13 cellular contexts compared by ENCODE assay signal in the genomic region with DNA sequence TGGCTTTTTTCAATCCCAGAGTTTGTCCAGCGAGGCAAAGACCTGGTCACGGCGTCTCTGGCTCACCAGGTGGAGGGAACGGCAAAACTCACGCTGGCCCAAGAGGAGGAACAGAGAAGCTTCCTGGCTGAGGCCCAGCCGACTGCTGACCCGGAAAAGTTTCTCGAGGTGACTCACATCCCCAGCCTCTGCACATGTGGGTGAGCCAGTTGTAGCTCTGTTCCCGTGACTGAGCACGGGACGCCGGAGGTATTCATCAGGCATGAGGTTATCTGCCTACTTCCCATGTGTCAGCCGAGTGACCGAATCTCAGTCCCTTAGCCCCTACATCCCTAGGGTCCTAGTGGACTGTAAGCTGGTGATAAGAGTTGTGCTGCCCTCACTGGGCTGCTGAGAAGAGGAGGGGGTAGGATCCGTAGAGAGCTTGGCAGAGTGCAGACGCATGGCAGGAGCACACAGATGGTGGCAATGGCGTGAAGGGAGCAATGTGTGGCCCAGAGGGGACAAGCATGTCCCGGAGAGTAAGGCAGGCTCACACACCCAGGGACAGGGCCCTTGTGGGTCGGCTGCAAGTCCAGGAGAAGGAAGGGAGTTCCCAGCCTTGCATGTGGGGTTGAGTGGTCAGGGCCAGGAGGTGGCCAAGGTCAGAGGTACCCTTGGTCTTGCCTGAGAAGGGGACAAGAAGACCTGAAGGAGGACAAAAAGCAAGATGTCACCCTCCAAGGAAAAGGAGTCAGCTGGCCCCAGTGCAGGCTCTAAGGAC. TPM values are rescaled to one million over a fixed set of nuclear protein-coding genes. Genes with fewer than 3 reads are reported as not detected.
DNase-seq lines count a peak whose midpoint lies in the region; ATAC-seq and TF ChIP-seq lines count a peak whose summit lies in the region.
"Had no signal": no experiment of that assay in that cellular context is flagged by ENCODE, and none has a peak within 500 bp of the region (broad histone marks: within the 10 kb centered on the region; RNA-seq: fewer than 3 reads in every experiment).

No MANE protein-coding gene starts in this region.

- H3K9me3 ChIP-seq in MG63 (no peaks in the 10 kb centered on the region), mesenchymal stem cell (ENCODE audit: control insufficient read depth, low read length) (peaks cover 6% of the 10 kb centered on the region), left lung (no peaks in the 10 kb centered on the region)
- H3K9me3 ChIP-seq: pancreas had no signal

- TF ChIP-seq CTCF in coronary artery (IDR thresholded peaks at IDR 0.05) (no peak), left lung (IDR thresholded peaks at IDR 0.05) (no peak)

- no peak overlapping the region for H3K23ac ChIP-seq in mesenchymal stem cell (ENCODE audit: low read length in 2 of 2)

- peak overlapping the region; percentile 89 for H4K91ac ChIP-seq in mesenchymal stem cell (ENCODE audit: low read length)

- H3K18ac ChIP-seq in mesenchymal stem cell (ENCODE audit: low read depth in 1 of 2, low read length in 2 of 2), result peak overlapping the region; percentile 58 to 84

- peak overlapping the region; percentile 71 for H3K9ac ChIP-seq in mesenchymal stem cell (ENCODE audit: low read length)
- H3K9ac ChIP-seq: KMS-11 had no signal

- H3K36me3 ChIP-seq in MG63, result no peaks in the 10 kb centered on the region
- H3K36me3 ChIP-seq in mesenchymal stem cell (ENCODE audit: control insufficient read depth in 1 of 2, insufficient read depth in 2 of 2, low read depth in 1 of 2, low read length in 2 of 2), result peaks cover 67 to 86% of the 10 kb centered on the region in 2 experiments
- H3K36me3 ChIP-seq in left lung, result peaks cover 0 to 38% of the 10 kb centered on the region in 2 donors

- intact Hi-C loops in left lung (cut with DNase I), result no loop called here

- ATAC-seq in HG02840 (IDR thresholded peaks at IDR 0.05; ENCODE audit: low FRiP score, unreplicated experiment) (no peak), left lung (no peak), HG02973 (IDR thresholded peaks at IDR 0.05; ENCODE audit: unreplicated experiment) (no peak)
- ATAC-seq: activated CD4-positive, alpha-beta T cell treated with anti-CD3 and anti-CD28 coated beads for 36 hours had no signal

- no peak overlapping the region for H2BK5ac ChIP-seq in mesenchymal stem cell (ENCODE audit: low read depth, low read length, poor library complexity, severe bottlenecking)

- DNase-seq in Caki2 (ENCODE audit: low read depth), result peak; percentile 83
- DNase-seq in MG63, result peak; percentile 26
- DNase-seq in coronary artery (ENCODE audit: low spot score), result peak; percentile 71
- DNase-seq in mesenchymal stem cell, result peak; percentile 86
- no peak for DNase-seq in left lung
- DNase-seq in NCI-H82 (lab: John Stamatoyannopoulos, UW), result no peak
- DNase-seq: activated CD4-positive, alpha-beta T cell treated with anti-CD3 and anti-CD28 coated beads for 36 hours; anterior cingulate cortex; DND-41; pancreas had no signal

- peak overlapping the region in 1 of 2 experiments; percentile 50 for H3K14ac ChIP-seq in mesenchymal stem cell (ENCODE audit: low read length in 2 of 2)

- peak overlapping the region; percentile 0 to 85 for H3K4ac ChIP-seq in mesenchymal stem cell (ENCODE audit: low read depth in 1 of 2, low read length in 2 of 2)

- peaks cover 15% of the 10 kb centered on the region for H3K79me1 ChIP-seq in mesenchymal stem cell (replicated peaks; ENCODE audit: low read length, poor library complexity, severe bottlenecking)

- no peak overlapping the region for H3K4me3 ChIP-seq in MG63
- H3K4me3 ChIP-seq in coronary artery, result no peak overlapping the region
- H3K4me3 ChIP-seq in mesenchymal stem cell (ENCODE audit: insufficient read depth in 1 of 2, low read depth in 1 of 2, low read length in 2 of 2), result no peak overlapping the region
- no peak overlapping the region for H3K4me3 ChIP-seq in left lung
- H3K4me3 ChIP-seq: pancreas had no signal

- H3K27ac ChIP-seq in coronary artery, result no peak overlapping the region
- H3K27ac ChIP-seq in mesenchymal stem cell (ENCODE audit: low read length, poor library complexity, severe bottlenecking), result peak overlapping the region; percentile 73
- no peak overlapping the region for H3K27ac ChIP-seq in left lung
- H3K27ac ChIP-seq: KMS-11, pancreas had no signal

- in situ Hi-C loops in Caki2 (cut with HindIII; ENCODE audit: low pct_unique_long_range_greater_than_20kb, low sequenced_read_pairs), result no loop called here

- H4K8ac ChIP-seq in mesenchymal stem cell (ENCODE audit: low read length), result peak overlapping the region; percentile 86

- H3K4me2 ChIP-seq in mesenchymal stem cell (ENCODE audit: low read length, poor library complexity, severe bottlenecking), result no peak overlapping the region
- H3K4me2 ChIP-seq: KMS-11 had no signal

- H2AFZ ChIP-seq in mesenchymal stem cell (ENCODE audit: low read depth, low read length), result no peak overlapping the region

- H2BK120ac ChIP-seq in mesenchymal stem cell (ENCODE audit: low read depth, low read length), result peak overlapping the region; percentile 4

- 38% methylated on average over 19 of the region's 19 CpGs for WGBS in mesenchymal stem cell

- H2BK12ac ChIP-seq in mesenchymal stem cell (ENCODE audit: low read length in 2 of 2), result peak overlapping the region; percentile 0 to 2

- no peaks in the 10 kb centered on the region for H3K27me3 ChIP-seq in MG63
- no peaks in the 10 kb centered on the region for H3K27me3 ChIP-seq in mesenchymal stem cell (ENCODE audit: control insufficient read depth in 1 of 2, insufficient read depth in 1 of 2, low read length in 2 of 2)
- H3K27me3 ChIP-seq in left lung, result no peaks in the 10 kb centered on the region
- H3K27me3 ChIP-seq: pancreas had no signal

- peak overlapping the region; percentile 81 for H2AK5ac ChIP-seq in mesenchymal stem cell (ENCODE audit: low read length, severe bottlenecking)

- H3K4me1 ChIP-seq in mesenchymal stem cell (ENCODE audit: control insufficient read depth, insufficient read depth, low read depth, low read length) (peaks cover 54% of the 10 kb centered on the region), left lung (no peaks in the 10 kb centered on the region)
- H3K4me1 ChIP-seq: pancreas had no signal

- H2BK15ac ChIP-seq in mesenchymal stem cell (ENCODE audit: low read depth, poor library complexity, severe bottlenecking), result peak overlapping the region; percentile 50

RNA-seq across cellular contexts. Expression of a gene that starts 42.9 kb away (rescaled TPM):
- total RNA-seq in Caki2 (2014; rRNA removed; shearing (Covaris generic); ENCODE audit: low replicate concordance), result 11.5 and 24.0 TPM in 2 replicates
- total RNA-seq in MG63 (2014; rRNA removed; shearing (Covaris generic); ENCODE audit: low replicate concordance), result 3.0 and 4.6 TPM in 2 replicates
- 14.1 TPM for polyA plus RNA-seq in mesenchymal stem cell (2013, experiment 1 of 2)
- polyA plus RNA-seq in mesenchymal stem cell (2013, experiment 2 of 2), result 13.4 TPM
- 10 to 100 TPM; 18.8 to 29.3 TPM for total RNA-seq in left lung

RNA-seq across cellular contexts. Expression of a gene that starts 45.6 kb away (rescaled TPM):
- total RNA-seq in Caki2 (2014; rRNA removed; shearing (Covaris generic); ENCODE audit: low replicate concordance), result not detected in 2 replicates
- not detected in 2 replicates for total RNA-seq in MG63 (2014; rRNA removed; shearing (Covaris generic); ENCODE audit: low replicate concordance)
- polyA plus RNA-seq in mesenchymal stem cell (2013, experiment 1 of 2), result 2.5 TPM
- 2.3 TPM for polyA plus RNA-seq in mesenchymal stem cell (2013, experiment 2 of 2)
- total RNA-seq in left lung, result 1 to 10 TPM; 4.1 to 5.7 TPM

Comparison
In these comparisons a context has a peak if more than half of its experiments do, and no peak if none do; other contexts are left out.
1. DNase-seq: peak in Caki2 (single experiment), MG63 (single experiment), coronary artery (single experiment) and mesenchymal stem cell (single experiment); none in left lung (0 of 2) and NCI-H82 (single experiment).